Comparison of ENCODE assay signal across 2 cellular contexts in genomic region chr9:133356391-133357091, GRCh38.
TF ChIP-seq lines count a peak whose summit lies in the region.

Gene SURF1, minus strand, starts transcription at chr9:133356487. Its CDS starts 34 bp downstream, at chr9:133356453.
Gene SURF2, plus strand, starts transcription at chr9:133356550. Its CDS starts 43 bp downstream, at chr9:133356593.

TF ChIP-seq in HCT116, 20 proteins besides CTCF, POLR2A, EP300 and RAD21:
- TF ChIP-seq JUND (IDR thresholded peaks at IDR 0.05), result no peak
- TF ChIP-seq ZFX (IDR thresholded peaks at IDR 0.05), result 0 out of 2 replicates have a peak, but pooled peaks have one; percentile 26
- no peak for TF ChIP-seq FOSL1 (IDR thresholded peaks at IDR 0.05; ENCODE audit: low read depth)
- TF ChIP-seq POLR2AphosphoS5 (IDR thresholded peaks at IDR 0.05; ENCODE audit: low read depth, low read length), result peak; percentile 92
- TF ChIP-seq, protein P1, sequence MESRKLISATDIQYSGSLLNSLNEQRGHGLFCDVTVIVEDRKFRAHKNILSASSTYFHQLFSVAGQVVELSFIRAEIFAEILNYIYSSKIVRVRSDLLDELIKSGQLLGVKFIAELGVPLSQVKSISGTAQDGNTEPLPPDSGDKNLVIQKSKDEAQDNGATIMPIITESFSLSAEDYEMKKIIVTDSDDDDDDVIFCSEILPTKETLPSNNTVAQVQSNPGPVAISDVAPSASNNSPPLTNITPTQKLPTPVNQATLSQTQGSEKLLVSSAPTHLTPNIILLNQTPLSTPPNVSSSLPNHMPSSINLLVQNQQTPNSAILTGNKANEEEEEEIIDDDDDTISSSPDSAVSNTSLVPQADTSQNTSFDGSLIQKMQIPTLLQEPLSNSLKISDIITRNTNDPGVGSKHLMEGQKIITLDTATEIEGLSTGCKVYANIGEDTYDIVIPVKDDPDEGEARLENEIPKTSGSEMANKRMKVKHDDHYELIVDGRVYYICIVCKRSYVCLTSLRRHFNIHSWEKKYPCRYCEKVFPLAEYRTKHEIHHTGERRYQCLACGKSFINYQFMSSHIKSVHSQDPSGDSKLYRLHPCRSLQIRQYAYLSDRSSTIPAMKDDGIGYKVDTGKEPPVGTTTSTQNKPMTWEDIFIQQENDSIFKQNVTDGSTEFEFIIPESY (IDR thresholded peaks at IDR 0.05; ENCODE audit: extremely low read depth, insufficient replicate concordance, low read length), result no peak
- TF ChIP-seq, protein P2, sequence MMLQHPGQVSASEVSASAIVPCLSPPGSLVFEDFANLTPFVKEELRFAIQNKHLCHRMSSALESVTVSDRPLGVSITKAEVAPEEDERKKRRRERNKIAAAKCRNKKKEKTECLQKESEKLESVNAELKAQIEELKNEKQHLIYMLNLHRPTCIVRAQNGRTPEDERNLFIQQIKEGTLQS (IDR thresholded peaks at IDR 0.05), result no peak
- no peak for TF ChIP-seq CBX3 (IDR thresholded peaks at IDR 0.05; ENCODE audit: low read depth)
- TF ChIP-seq CEBPB (IDR thresholded peaks at IDR 0.05; ENCODE audit: low read depth), result no peak
- TF ChIP-seq YY1 (IDR thresholded peaks at IDR 0.05; ENCODE audit: extremely low read depth, insufficient replicate concordance, low read depth, low read length), result peak; percentile 93
- no peak for TF ChIP-seq SRF (IDR thresholded peaks at IDR 0.05; ENCODE audit: low read depth)
- no peak for TF ChIP-seq EZH2 (IDR thresholded peaks at IDR 0.05)
- TF ChIP-seq ZNF274 (IDR thresholded peaks at IDR 0.05; ENCODE audit: low read depth, low read length), result no peak
- TF ChIP-seq ELF1 (IDR thresholded peaks at IDR 0.05; ENCODE audit: borderline replicate concordance, low read depth), result no peak
- no peak for TF ChIP-seq SIN3A (IDR thresholded peaks at IDR 0.05; ENCODE audit: low read depth)
- TF ChIP-seq, protein P3, sequence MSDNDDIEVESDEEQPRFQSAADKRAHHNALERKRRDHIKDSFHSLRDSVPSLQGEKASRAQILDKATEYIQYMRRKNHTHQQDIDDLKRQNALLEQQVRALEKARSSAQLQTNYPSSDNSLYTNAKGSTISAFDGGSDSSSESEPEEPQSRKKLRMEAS (IDR thresholded peaks at IDR 0.05), result no peak
- TF ChIP-seq REST (IDR thresholded peaks at IDR 0.05; ENCODE audit: low read depth), result no peak
- TF ChIP-seq TCF7L2 (IDR thresholded peaks at IDR 0.05; ENCODE audit: borderline replicate concordance, extremely low read depth, insufficient read depth, insufficient read length), result no peak
- no peak for TF ChIP-seq EZH2phosphoT487 (IDR thresholded peaks at IDR 0.05; ENCODE audit: borderline replicate concordance)
TF ChIP-seq in HCT116: peak in this region for 3.

TF ChIP-seq in GM12878, 131 proteins besides CTCF, POLR2A, EP300 and RAD21 (continues in another document):
- TF ChIP-seq ZBTB11 (CRISPR knock-in tag; IDR thresholded peaks at IDR 0.05) (no peak), DPF2 (IDR thresholded peaks at IDR 0.05) (0 out of 2 replicates have a peak, but pooled peaks have one; percentile 10), E4F1 (IDR thresholded peaks at IDR 0.05; ENCODE audit: borderline replicate concordance, partially characterized antibody) (no peak), PAX8 (IDR thresholded peaks at IDR 0.05) (no peak), TARDBP (IDR thresholded peaks at IDR 0.05; ENCODE audit: borderline replicate concordance) (no peak), SRF (IDR thresholded peaks at IDR 0.05; ENCODE audit: low read depth in 2 of 2, low read length in 2 of 2) (no peak), HDAC6 (IDR thresholded peaks at IDR 0.05; ENCODE audit: unreplicated experiment) (no peak), TCF12 (IDR thresholded peaks at IDR 0.05; ENCODE audit: low read depth, low read length) (no peak), ZNF24 (IDR thresholded peaks at IDR 0.05) (no peak), REST (IDR thresholded peaks at IDR 0.05; ENCODE audit: low read depth, low read length) (no peak), CHD4 (IDR thresholded peaks at IDR 0.05) (no peak), FOXK2 (IDR thresholded peaks at IDR 0.05) (no peak), BCLAF1 (IDR thresholded peaks at IDR 0.05) (no peak), GATAD2B (conservative IDR thresholded peaks at IDR 0.05; ENCODE audit: low read depth) (no peak), MTA2 (IDR thresholded peaks at IDR 0.05; ENCODE audit: low read depth) (no peak), CHD2 (IDR thresholded peaks at IDR 0.05; ENCODE audit: borderline replicate concordance, low read depth, low read length) (0 out of 2 replicates have a peak, but pooled peaks have one; percentile 26), SMC3 (IDR thresholded peaks at IDR 0.05; ENCODE audit: borderline replicate concordance, low read length) (no peak), WRNIP1 (IDR thresholded peaks at IDR 0.05; ENCODE audit: borderline replicate concordance, low read depth, low read length) (no peak), BACH1 (IDR thresholded peaks at IDR 0.05; ENCODE audit: borderline replicate concordance) (peak; percentile 22; the same call in 1 of the 2 replicates), NRF1 (conservative IDR thresholded peaks at IDR 0.05; ENCODE audit: low read depth, low read length) (no peak), USF1 (IDR thresholded peaks at IDR 0.05; ENCODE audit: borderline replicate concordance, extremely low read length, insufficient read depth, low read depth, low read length) (no peak), NR2C1 (IDR thresholded peaks at IDR 0.05) (peak; percentile 96), BRCA1 (IDR thresholded peaks at IDR 0.05; ENCODE audit: low read depth, low read length) (no peak), KLF5 (IDR thresholded peaks at IDR 0.05; ENCODE audit: partially characterized antibody) (no peak), PBX3 (IDR thresholded peaks at IDR 0.05; ENCODE audit: insufficient replicate concordance, low read depth, low read length) (no peak), EZH2 (IDR thresholded peaks at IDR 0.05; ENCODE audit: borderline replicate concordance, control insufficient read depth, low read depth, low read length) (no peak), NFIC (IDR thresholded peaks at IDR 0.05; ENCODE audit: low read depth, low read length) (no peak), POLR2AphosphoS2 (IDR thresholded peaks at IDR 0.05; ENCODE audit: low read depth, low read length) (peak; percentile 74; the same call in 1 of the 2 replicates), SMAD5 (IDR thresholded peaks at IDR 0.05; ENCODE audit: low read depth) (no peak), YY1 (IDR thresholded peaks at IDR 0.05; ENCODE audit: low read depth, low read length) (peak; percentile 97), SREBF2 (IDR thresholded peaks at IDR 0.05; ENCODE audit: low read length) (no peak), EGR1 (IDR thresholded peaks at IDR 0.05; ENCODE audit: borderline replicate concordance in 1 of 2, low read depth in 2 of 2, low read length in 2 of 2) (peak; percentile 44 to 91), CREM (IDR thresholded peaks at IDR 0.05; ENCODE audit: low read depth) (peak; percentile 21; the same call in 1 of the 2 replicates), RCOR1 (conservative IDR thresholded peaks at IDR 0.05; ENCODE audit: low read depth, low read length) (no peak)
- TF ChIP-seq, protein P4, sequence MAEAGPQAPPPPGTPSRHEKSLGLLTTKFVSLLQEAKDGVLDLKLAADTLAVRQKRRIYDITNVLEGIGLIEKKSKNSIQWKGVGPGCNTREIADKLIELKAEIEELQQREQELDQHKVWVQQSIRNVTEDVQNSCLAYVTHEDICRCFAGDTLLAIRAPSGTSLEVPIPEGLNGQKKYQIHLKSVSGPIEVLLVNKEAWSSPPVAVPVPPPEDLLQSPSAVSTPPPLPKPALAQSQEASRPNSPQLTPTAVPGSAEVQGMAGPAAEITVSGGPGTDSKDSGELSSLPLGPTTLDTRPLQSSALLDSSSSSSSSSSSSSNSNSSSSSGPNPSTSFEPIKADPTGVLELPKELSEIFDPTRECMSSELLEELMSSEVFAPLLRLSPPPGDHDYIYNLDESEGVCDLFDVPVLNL (IDR thresholded peaks at IDR 0.05; ENCODE audit: low read depth, low read length), result no peak
